ENCODE assay signal across 1 cellular context in the genomic region with DNA sequence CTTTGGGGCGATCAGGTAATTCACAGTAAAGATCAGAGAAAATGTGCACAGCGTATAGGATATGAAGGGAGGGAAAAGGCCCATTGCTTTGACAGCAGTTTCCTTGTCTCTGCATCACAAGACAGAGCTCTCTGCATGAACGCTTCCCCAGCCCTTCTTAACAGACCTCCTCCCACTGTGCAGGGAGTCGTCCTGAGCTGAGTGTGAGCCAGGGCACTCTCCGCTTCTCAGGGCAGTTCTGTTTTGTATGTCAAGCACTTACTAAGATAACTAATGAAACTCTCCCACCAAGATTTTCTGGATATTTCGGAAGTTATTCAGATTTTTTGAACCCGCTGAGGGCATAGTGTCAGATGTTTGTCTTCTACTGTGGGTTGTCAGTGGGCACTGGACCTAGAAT.
TF ChIP-seq lines count a peak whose summit lies in the region.

No MANE protein-coding gene starts in this region.

TF ChIP-seq in GM23338, 12 proteins besides CTCF, POLR2A, EP300 and RAD21 (continued from another document):
- TF ChIP-seq ZNF462 (CRISPR knock-in tag; IDR thresholded peaks at IDR 0.05) (no peak), REST (IDR thresholded peaks at IDR 0.05; ENCODE audit: unreplicated experiment) (no peak), ZNF331 (CRISPR knock-in tag; IDR thresholded peaks at IDR 0.05; ENCODE audit: low read depth) (no peak)
